Comparison of ENCODE assay signal across 16 cellular contexts in the genomic region with DNA sequence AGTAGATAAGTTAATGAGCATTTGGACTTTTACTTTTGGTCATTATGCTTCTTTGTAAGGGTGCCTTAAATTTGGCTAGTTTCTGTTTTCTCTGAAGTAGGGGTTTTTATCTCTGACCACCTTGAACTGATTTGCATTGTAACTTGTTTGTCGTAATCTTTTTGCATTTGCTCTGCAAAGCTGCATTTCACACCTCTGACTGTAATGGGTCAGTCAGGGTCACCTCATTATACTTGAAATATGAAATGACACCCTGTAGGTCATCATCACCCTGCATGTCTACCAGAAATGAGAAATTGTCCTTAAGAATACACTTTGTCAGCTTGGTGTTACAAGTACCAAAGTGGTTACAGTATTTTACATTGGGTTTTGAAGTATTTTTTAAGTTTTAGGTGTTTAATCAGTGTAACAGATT.
A peak's percentile ranks its signal among the peaks of the same experiment; 100 is the strongest.
DNase-seq lines count a peak whose midpoint lies in the region; ATAC-seq, FAIRE-seq and TF ChIP-seq lines count a peak whose summit lies in the region.
"Had no signal": no experiment of that assay in that cellular context is flagged by ENCODE, and none has a peak within 500 bp of the region (broad histone marks: within the 10 kb centered on the region; RNA-seq: fewer than 3 reads in every experiment).

No MANE protein-coding gene starts in this region.

- H3K9ac ChIP-seq in Karpas-422 (ENCODE audit: low read length): no peak overlapping the region

- intact Hi-C loops in left colon (cut with DNase I, micrococcal nuclease): no loop called here

- no peaks in the 10 kb centered on the region for H3K27me3 Mint-ChIP-seq in GM23338 (ENCODE audit: insufficient read depth, low read depth, poor library complexity)

- peak overlapping the region; percentile 30 for H3K4me2 ChIP-seq in GM23338
- H3K4me2 ChIP-seq in Karpas-422 (ENCODE audit: low read depth, low read length, poor library complexity, severe bottlenecking): no peak overlapping the region

- H3K4me3 ChIP-seq in GM23338 (no peak overlapping the region), Karpas-422 (ENCODE audit: low read length) (no peak overlapping the region)
- H3K4me3 ChIP-seq: heart left ventricle, tibial nerve had no signal

- peak; percentile 21 for FAIRE-seq in D721Med (lab: Jason Lieb, UNC)
- FAIRE-seq: endothelial cell of umbilical vein, small intestine had no signal

- TF ChIP-seq CTCF in D721Med (IDR thresholded peaks at IDR 0.05; ENCODE audit: insufficient read depth, missing control alignments) (no peak), GM23338 (conservative IDR thresholded peaks at IDR 0.05; ENCODE audit: low read depth in 2 of 2) (no peak)

- H3K9me2 ChIP-seq in GM23338 (ENCODE audit: insufficient read depth) (no peaks in the 10 kb centered on the region), Karpas-422 (replicated peaks; ENCODE audit: insufficient read depth, low read length) (no peaks in the 10 kb centered on the region)

- no peak overlapping the region for H3K4me3 Mint-ChIP-seq in GM23338

- H3K79me2 ChIP-seq in GM23338 (replicated peaks; ENCODE audit: insufficient read depth): peaks cover 89% of the 10 kb centered on the region
- H3K79me2 ChIP-seq in Karpas-422 (ENCODE audit: low read length): no peaks in the 10 kb centered on the region

- H3K27me3 ChIP-seq in GM23338 (ENCODE audit: insufficient read depth): no peaks in the 10 kb centered on the region
- no peaks in the 10 kb centered on the region for H3K27me3 ChIP-seq in Karpas-422 (ENCODE audit: low read length)
- H3K27me3 ChIP-seq: heart left ventricle, tibial nerve had no signal

- H3K27ac Mint-ChIP-seq in GM23338: peak overlapping the region; percentile 63; the same call in 1 of the 2 replicates

- peaks cover 24% of the 10 kb centered on the region for H3K36me3 Mint-ChIP-seq in GM23338 (ENCODE audit: low read depth)

- ATAC-seq in GM19025 (IDR thresholded peaks at IDR 0.05; ENCODE audit: low read depth, unreplicated experiment): peak; percentile 78
- ATAC-seq in GM23338: no peak
- ATAC-seq in HG03159 (IDR thresholded peaks at IDR 0.05; ENCODE audit: unreplicated experiment): peak; percentile 80
- ATAC-seq in left colon: no peak
- ATAC-seq: heart left ventricle had no signal

- H3K9me3 Mint-ChIP-seq in GM23338: peaks cover 14% of the 10 kb centered on the region; the same call in 2 of the 3 replicates

- peaks cover 56% of the 10 kb centered on the region for H3K4me1 Mint-ChIP-seq in GM23338

- H3K27ac ChIP-seq in GM23338 (ENCODE audit: low read depth) (no peak overlapping the region), Karpas-422 (ENCODE audit: low read length) (no peak overlapping the region)
- H3K27ac ChIP-seq: heart left ventricle, tibial nerve had no signal

- H3K9me3 ChIP-seq in Karpas-422 (ENCODE audit: low read length): no peaks in the 10 kb centered on the region
- H3K9me3 ChIP-seq: heart left ventricle, tibial nerve had no signal

- H4K20me1 ChIP-seq in GM23338 (replicated peaks; ENCODE audit: insufficient read depth) (no peaks in the 10 kb centered on the region), Karpas-422 (ENCODE audit: insufficient read depth, low read depth, low read length) (no peaks in the 10 kb centered on the region)

- H3F3A ChIP-seq in GM23338 (replicated peaks; ENCODE audit: low read depth): no peaks in the 10 kb centered on the region

- H2AFZ ChIP-seq in GM23338: no peak overlapping the region
- no peak overlapping the region for H2AFZ ChIP-seq in Karpas-422 (ENCODE audit: low read length)

- DNase-seq in D721Med (ENCODE audit: insufficient read length, low spot score) (no peak), GM23338 (ENCODE audit: low spot score) (no peak), OCI-M2 (lab: John Stamatoyannopoulos, UW; ENCODE audit: unreplicated experiment) (no peak), Karpas-422 (no peak), left colon (no peak)
- DNase-seq in effector CD4-positive, alpha-beta T cell: no peak
- DNase-seq: 8988T; activated CD4-positive, alpha-beta T cell treated with anti-CD3 and anti-CD28 coated beads, Interleukin-2, amount 50 U/mL, for 4 hours; COR-L47; heart left ventricle; occipital lobe; small intestine had no signal

- peaks cover 55% of the 10 kb centered on the region for H3K4me1 ChIP-seq in GM23338 (ENCODE audit: insufficient read depth)
- H3K4me1 ChIP-seq in Karpas-422 (ENCODE audit: low read length): no peaks in the 10 kb centered on the region
- H3K4me1 ChIP-seq: tibial nerve had no signal

- no peaks in the 10 kb centered on the region for H3K36me3 ChIP-seq in GM23338 (ENCODE audit: insufficient read depth)
- H3K36me3 ChIP-seq in Karpas-422 (ENCODE audit: insufficient read depth, low read length): no peaks in the 10 kb centered on the region
- H3K36me3 ChIP-seq: heart left ventricle, tibial nerve had no signal

TF ChIP-seq in GM23338, 12 proteins besides CTCF, POLR2A, EP300 and RAD21:
- no peak for TF ChIP-seq JUNB (IDR thresholded peaks at IDR 0.05; ENCODE audit: unreplicated experiment)

Comparison
In these comparisons a context has a peak if more than half of its experiments do, and no peak if none do; other contexts are left out.
1. ATAC-seq: peak in GM19025 (single experiment) and HG03159 (single experiment); none in GM23338 (single experiment) and left colon (single experiment).